14 cellular contexts compared by ENCODE assay signal in the genomic region with DNA sequence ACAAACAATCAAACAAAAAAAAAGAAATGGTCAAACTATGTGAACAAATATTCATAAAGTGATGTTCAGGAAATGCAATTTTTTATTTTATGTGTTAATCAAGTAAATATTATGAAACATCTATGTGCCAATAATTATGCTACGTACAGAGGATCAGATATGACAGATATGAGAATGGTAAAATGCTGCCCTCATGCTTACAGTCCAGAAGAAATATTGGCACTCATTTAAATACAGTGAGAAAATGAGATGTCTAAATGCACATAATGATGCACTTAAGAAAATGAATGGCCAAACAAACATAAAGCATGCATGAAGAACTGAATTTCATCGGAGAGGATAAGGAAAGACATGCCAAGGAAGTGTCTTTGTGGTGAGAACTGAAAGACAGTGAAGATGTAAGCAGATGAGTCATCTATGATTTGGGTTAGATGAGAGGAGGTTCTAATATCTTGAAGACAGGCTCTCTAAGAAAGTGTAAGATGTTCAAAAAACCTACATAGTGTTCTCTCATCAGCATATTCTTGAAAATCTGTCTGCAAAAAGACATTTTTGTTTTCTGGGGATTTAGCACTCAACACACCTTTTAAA.
DNase-seq lines count a peak whose midpoint lies in the region; ATAC-seq and TF ChIP-seq lines count a peak whose summit lies in the region.
"Had no signal": no experiment of that assay in that cellular context is flagged by ENCODE, and none has a peak within 500 bp of the region (broad histone marks: within the 10 kb centered on the region; RNA-seq: fewer than 3 reads in every experiment).

No MANE protein-coding gene starts in this region.

- peaks cover 0 to 13% (median 2%) of the 10 kb centered on the region in 3 donors for H3K36me3 Mint-ChIP-seq in naive thymus-derived CD8-positive, alpha-beta T cell

- ATAC-seq in GM19351 (IDR thresholded peaks at IDR 0.05; ENCODE audit: unreplicated experiment) (peak; percentile 99), HG02884 (IDR thresholded peaks at IDR 0.05; ENCODE audit: unreplicated experiment) (peak; percentile 94), Right ventricle myocardium superior (ENCODE audit: poor library complexity) (no peak)
- ATAC-seq in naive thymus-derived CD8-positive, alpha-beta T cell, result peak; percentile 69 to 74
- ATAC-seq: K562 had no signal

- DNase-seq in NB4 (ENCODE audit: low read depth) (peak; percentile 14), Right ventricle myocardium superior (no peak), retina (no peak), KG1 (lab: John Stamatoyannopoulos, UW) (no peak)
- DNase-seq in naive thymus-derived CD8-positive, alpha-beta T cell, result peak in 1 of 10 donors; percentile 4
- no peak for DNase-seq in activated CD4-positive, alpha-beta T cell treated with anti-CD3 and anti-CD28 coated beads, Interleukin-2, amount 50 U/mL, for 1 hour
- DNase-seq: activated naive CD4-positive, alpha-beta T cell treated with anti-CD3 and anti-CD28 coated beads, Interleukin-2, amount 50 U/mL, for 16 hours; dermis blood vessel endothelial cell; NCI-H2227 treated with DMSO at 0.1 percent for 48 hours; SHP77 had no signal

- H3K4me3 Mint-ChIP-seq in naive thymus-derived CD8-positive, alpha-beta T cell, result peak overlapping the region in 2 of 10 donors; percentile 3 to 60

- TF ChIP-seq POLR2A in NB4 (IDR thresholded peaks at IDR 0.05; ENCODE audit: extremely low read depth, insufficient read length), result no peak

- POLR2A ChIA-PET in naive thymus-derived CD8-positive, alpha-beta T cell (lab: Charles Lee), result no interaction called here

- no peak overlapping the region for H3K4me3 ChIP-seq in NB4 (ENCODE audit: low read depth, low read length)
- H3K4me3 ChIP-seq: K562, tibial nerve had no signal

- no peak for TF ChIP-seq CTCF in NB4 (IDR thresholded peaks at IDR 0.05; ENCODE audit: low read depth, low read length)

- H3K9me3 Mint-ChIP-seq in naive thymus-derived CD8-positive, alpha-beta T cell, result peaks cover 0 to 13% (median 4%) of the 10 kb centered on the region in 9 donors

- no peaks in the 10 kb centered on the region for H3K27me3 Mint-ChIP-seq in naive thymus-derived CD8-positive, alpha-beta T cell

- peaks cover 2 to 13% (median 7%) of the 10 kb centered on the region in 4 donors for H3K4me1 Mint-ChIP-seq in naive thymus-derived CD8-positive, alpha-beta T cell

- intact Hi-C loops in Right ventricle myocardium superior (cut with DNase I), result no loop called here

- H3K27ac Mint-ChIP-seq in naive thymus-derived CD8-positive, alpha-beta T cell, result peak overlapping the region in 1 of 10 donors; percentile 22
